In genomic region chr4:147019061-147019460, GRCh38 we compare ENCODE assay signal across 8 cellular contexts.
A peak's percentile ranks its signal among the peaks of the same experiment; 100 is the strongest.
DNase-seq lines count a peak whose midpoint lies in the region; ATAC-seq and TF ChIP-seq lines count a peak whose summit lies in the region.

No MANE protein-coding gene starts in this region.

- H3K9me3 Mint-ChIP-seq in nephron progenitor cell, result peaks cover 16% of the 10 kb centered on the region

- no peak overlapping the region for H3K27ac Mint-ChIP-seq in nephron progenitor cell

- TF ChIP-seq CTCF in nephron progenitor cell (IDR thresholded peaks at IDR 0.05) (peak; percentile 46), upper lobe of left lung (IDR thresholded peaks at IDR 0.05) (peak; percentile 10 to 75 (median 43))

- H3K36me3 ChIP-seq in upper lobe of left lung, result no peaks in the 10 kb centered on the region

- ATAC-seq in HG02571 (IDR thresholded peaks at IDR 0.05; ENCODE audit: unreplicated experiment) (peak; percentile 83), upper lobe of left lung (ENCODE audit: low FRiP score in 2 of 2) (peak in 1 of 2 donors; percentile 83)

- TF ChIP-seq POLR2A in erythroblast (IDR thresholded peaks at IDR 0.05; ENCODE audit: low read length) (no peak), upper lobe of left lung (IDR thresholded peaks at IDR 0.05) (no peak)

- 57 to 70% methylated on average over 2 of the region's 2 CpGs for WGBS in upper lobe of left lung, 2 donors

- H3K4me1 Mint-ChIP-seq in nephron progenitor cell, result peaks cover 11% of the 10 kb centered on the region

- H3K36me3 Mint-ChIP-seq in nephron progenitor cell (ENCODE audit: low read depth), result no peaks in the 10 kb centered on the region

- DNase-seq in NK-92 treated with Interleukin-12 subunit alpha and Interleukin-12 subunit beta, amount 100 ng/mL, for 24 hours (lab: John Stamatoyannopoulos, UW), result peak; percentile 12
- no peak for DNase-seq in NK-92 (lab: John Stamatoyannopoulos, UW; ENCODE audit: unreplicated experiment)
- peak; percentile 17 for DNase-seq in NCI-H69 (lab: John Stamatoyannopoulos, UW)
- DNase-seq in activated T-cell treated with anti-CD3 and anti-CD28 coated beads for 24 hours (ENCODE audit: low read depth), result peak; percentile 18
- DNase-seq in erythroblast (lab: John Stamatoyannopoulos, UW), result peak; percentile 37 to 63
- DNase-seq in nephron progenitor cell, result peak; percentile 44
- DNase-seq in upper lobe of left lung, result peak in 1 of 2 donors; percentile 69

- H3K4me3 ChIP-seq in upper lobe of left lung, result no peak overlapping the region

- peaks cover 0 to 3% (median 0%) of the 10 kb centered on the region in 4 donors for H3K4me1 ChIP-seq in upper lobe of left lung

- no peaks in the 10 kb centered on the region for H3K27me3 ChIP-seq in upper lobe of left lung

- no peak overlapping the region for H3K4me3 Mint-ChIP-seq in nephron progenitor cell

- no peak overlapping the region for H3K27ac ChIP-seq in upper lobe of left lung

- no peak for TF ChIP-seq EP300 in upper lobe of left lung (IDR thresholded peaks at IDR 0.05)

- H3K9me3 ChIP-seq in upper lobe of left lung, result no peaks in the 10 kb centered on the region

- no peaks in the 10 kb centered on the region for H3K27me3 Mint-ChIP-seq in nephron progenitor cell (ENCODE audit: low read depth, poor library complexity)
